ENCODE assay signal across 8 cellular contexts in genomic region chr11:17388609-17389204, GRCh38. TPM values are rescaled to one million over a fixed set of nuclear protein-coding genes. Genes with fewer than 3 reads are reported as not detected.
A peak's percentile ranks its signal among the peaks of the same experiment; 100 is the strongest.
DNase-seq lines count a peak whose midpoint lies in the region; ATAC-seq lines count a peak whose summit lies in the region.

KCNJ11 (minus strand) TSS chr11:17388659; CDS start chr11:17388091, 568 bp downstream.

- H3K27me3 Mint-ChIP-seq in activated CD4-positive, alpha-beta T cell treated with anti-CD3 and anti-CD28 coated beads for 36 hours: peaks cover 8% of the 10 kb centered on the region

- H3K36me3 ChIP-seq in SJCRH30 (no peaks in the 10 kb centered on the region), esophagus (ENCODE audit: control insufficient read depth in 2 of 2, insufficient read depth in 2 of 2, low read length in 1 of 2) (no peaks in the 10 kb centered on the region), neuron (ENCODE audit: insufficient read depth, low read length) (no peaks in the 10 kb centered on the region)

- peak within 1 kb of the TSS; percentile 45; the same call in 1 of the 2 replicates for H3K27ac ChIP-seq in SJCRH30
- no peak within 1 kb of the TSS for H3K27ac ChIP-seq in esophagus (ENCODE audit: low read depth in 2 of 2, low read length in 1 of 2)

- H3K27ac Mint-ChIP-seq in activated CD4-positive, alpha-beta T cell treated with anti-CD3 and anti-CD28 coated beads for 36 hours: no peak within 1 kb of the TSS

- H3K4me1 ChIP-seq in SJCRH30 (peaks cover 5% of the 10 kb centered on the region; the same call in 1 of the 2 replicates), esophagus (ENCODE audit: control insufficient read depth in 2 of 2, insufficient read depth in 2 of 2, low read length in 1 of 2) (no peaks in the 10 kb centered on the region), neuron (ENCODE audit: insufficient read depth, low read length) (peaks cover 6% of the 10 kb centered on the region)

- POLR2A ChIA-PET in activated CD4-positive, alpha-beta T cell treated with anti-CD3 and anti-CD28 coated beads for 36 hours (lab: Charles Lee): no interaction called here

- WGBS in esophagus, 2 donors: 4% methylated on average over 37 to 53 of the region's 53 CpGs

- intact Hi-C loops in activated CD4-positive, alpha-beta T cell treated with anti-CD3 and anti-CD28 coated beads for 36 hours (cut with DNase I, micrococcal nuclease): loop anchor here (1.0 to 10.0 kb wide), 9 partner anchors 34 to 586 kb away; partner anchors contain the start of genes NCR3LG1 (in 1 of the 2), NUCB2 (in 1 of the 2) and RPS13 (in 1 of the 2)

- no peaks in the 10 kb centered on the region for H3K9me3 Mint-ChIP-seq in activated CD4-positive, alpha-beta T cell treated with anti-CD3 and anti-CD28 coated beads for 36 hours (ENCODE audit: low read depth)

- H3K4me3 ChIP-seq in SJCRH30 (peak within 1 kb of the TSS; percentile 74), esophagus (ENCODE audit: low read depth in 1 of 2, low read length in 2 of 2) (peak within 1 kb of the TSS; percentile 59 to 67), neuron (ENCODE audit: low read length) (peak within 1 kb of the TSS; percentile 51)

- peaks cover 3% of the 10 kb centered on the region for H3K4me1 Mint-ChIP-seq in activated CD4-positive, alpha-beta T cell treated with anti-CD3 and anti-CD28 coated beads for 36 hours

- DNase-seq in activated CD4-positive, alpha-beta T cell treated with anti-CD3 and anti-CD28 coated beads for 36 hours: no peak
- no peak for DNase-seq in activated CD4-positive, alpha-beta T cell treated with anti-CD3 and anti-CD28 coated beads, Interleukin-2, amount 50 U/mL, for 1 hour
- DNase-seq in SJCRH30: no peak

- H3K27me3 ChIP-seq in SJCRH30: no peaks in the 10 kb centered on the region
- no peaks in the 10 kb centered on the region for H3K27me3 ChIP-seq in esophagus (ENCODE audit: control insufficient read depth in 1 of 2, insufficient read depth in 2 of 2, low read length in 2 of 2)
- H3K27me3 ChIP-seq in neuron (ENCODE audit: insufficient read depth, low read length): peaks cover 12% of the 10 kb centered on the region

- no peaks in the 10 kb centered on the region for H3K9me3 ChIP-seq in SJCRH30 (replicated peaks)
- no peaks in the 10 kb centered on the region for H3K9me3 ChIP-seq in esophagus (ENCODE audit: control insufficient read depth in 2 of 2, insufficient read depth in 1 of 2, low read depth in 1 of 2, low read length in 1 of 2)
- peaks cover 3% of the 10 kb centered on the region for H3K9me3 ChIP-seq in neuron (ENCODE audit: low read length)

- CTCF ChIA-PET in activated CD4-positive, alpha-beta T cell treated with anti-CD3 and anti-CD28 coated beads for 36 hours (lab: Charles Lee): interaction anchor here (0.7 to 1.7 kb wide), 10 partner anchors 9 to 577 kb away, joined by 3 to 9 read pairs (median 4); no protein-coding TSS in a partner anchor

- peak; percentile 59 for ATAC-seq in activated CD4-positive, alpha-beta T cell treated with anti-CD3 and anti-CD28 coated beads for 36 hours
- ATAC-seq in HG02870 (IDR thresholded peaks at IDR 0.05; ENCODE audit: unreplicated experiment) (peak; percentile 30), HG03097 (IDR thresholded peaks at IDR 0.05; ENCODE audit: low FRiP score, unreplicated experiment) (no peak), GM18861 (IDR thresholded peaks at IDR 0.05; ENCODE audit: unreplicated experiment) (no peak)

- H3K36me3 Mint-ChIP-seq in activated CD4-positive, alpha-beta T cell treated with anti-CD3 and anti-CD28 coated beads for 36 hours (ENCODE audit: low read depth): no peaks in the 10 kb centered on the region

- H3K4me3 Mint-ChIP-seq in activated CD4-positive, alpha-beta T cell treated with anti-CD3 and anti-CD28 coated beads for 36 hours: peak within 1 kb of the TSS; percentile 66

- no peak within 1 kb of the TSS for H2AFZ ChIP-seq in neuron (ENCODE audit: low read depth, low read length)

RNA-seq across cellular contexts. Expression of gene KCNJ11, which starts in this region (rescaled TPM):
- under 1 TPM; 0.23 to 0.43 TPM for total RNA-seq in activated CD4-positive, alpha-beta T cell treated with anti-CD3 and anti-CD28 coated beads for 36 hours
- 4.8 and 5.9 TPM in 2 replicates for total RNA-seq in SJCRH30 (2014; rRNA removed; shearing (Covaris generic))
- under 1 TPM; 0.67 to 0.71 TPM for polyA plus RNA-seq in esophagus

Comparison
In these comparisons a context has a peak if more than half of its experiments do, and no peak if none do; other contexts are left out.
1. Peak in ATAC-seq in activated CD4-positive, alpha-beta T cell treated with anti-CD3 and anti-CD28 coated beads for 36 hours; RNA of the gene not detected or under 1 TPM.